ENCODE assay signal across 17 cellular contexts in genomic region chr2:60472026-60472425, GRCh38.
DNase-seq lines count a peak whose midpoint lies in the region; ATAC-seq, FAIRE-seq and TF ChIP-seq lines count a peak whose summit lies in the region.
"Had no signal": no experiment of that assay in that cellular context is flagged by ENCODE, and none has a peak within 500 bp of the region (broad histone marks: within the 10 kb centered on the region; RNA-seq: fewer than 3 reads in every experiment).

No MANE protein-coding gene starts in this region.

- H3K36me3 ChIP-seq in colonic mucosa, result no peaks in the 10 kb centered on the region
- H3K36me3 ChIP-seq: SJCRH30 had no signal

- H3K9me3 Mint-ChIP-seq in stimulated activated memory B cell treated with anti-CD40 and anti-IgM and Interleukin-4, amounts not matched to agents 10 μg/mL and 1 μg/mL and 100 μg/mL, for 72 hours, result peaks cover 6% of the 10 kb centered on the region

- ATAC-seq in right cardiac atrium, result peak in 1 of 2 donors; percentile 67
- no peak for ATAC-seq in stimulated activated memory B cell treated with anti-CD40 and anti-IgM and Interleukin-4, amounts not matched to agents 10 μg/mL and 1 μg/mL and 100 μg/mL, for 72 hours
- no peak for ATAC-seq in GM21786 (IDR thresholded peaks at IDR 0.05; ENCODE audit: unreplicated experiment)

- no peaks in the 10 kb centered on the region for H3K27me3 ChIP-seq in colonic mucosa
- H3K27me3 ChIP-seq in right cardiac atrium (ENCODE audit: control insufficient read depth, insufficient read depth), result no peaks in the 10 kb centered on the region
- H3K27me3 ChIP-seq: SJCRH30 had no signal

- intact Hi-C loops in colonic mucosa (cut with DNase I), result no loop called here
- intact Hi-C loops in right cardiac atrium (cut with DNase I), result no loop called here

- TF ChIP-seq POLR2A in GM12891 (IDR thresholded peaks at IDR 0.05; ENCODE audit: low read depth, low read length), result no peak

- TF ChIP-seq CTCF in colonic mucosa (IDR thresholded peaks at IDR 0.05), result no peak

- WGBS in right cardiac atrium, result 50% methylated on average over 5 of the region's 5 CpGs

- H3K4me3 ChIP-seq in colonic mucosa (no peak overlapping the region), right cardiac atrium (ENCODE audit: low read length) (no peak overlapping the region)
- H3K4me3 ChIP-seq: SJCRH30 had no signal

- H3K36me3 Mint-ChIP-seq in stimulated activated memory B cell treated with anti-CD40 and anti-IgM and Interleukin-4, amounts not matched to agents 10 μg/mL and 1 μg/mL and 100 μg/mL, for 72 hours, result peaks cover 82% of the 10 kb centered on the region

- H3K4me3 Mint-ChIP-seq in stimulated activated memory B cell treated with anti-CD40 and anti-IgM and Interleukin-4, amounts not matched to agents 10 μg/mL and 1 μg/mL and 100 μg/mL, for 72 hours, result no peak overlapping the region

- H3K9me3 ChIP-seq in colonic mucosa (no peaks in the 10 kb centered on the region), right cardiac atrium (ENCODE audit: control insufficient read depth, low read length) (no peaks in the 10 kb centered on the region)
- H3K9me3 ChIP-seq: SJCRH30 had no signal

- no peak overlapping the region for H3K9ac ChIP-seq in colonic mucosa (ENCODE audit: low read depth in 2 of 2, low read length in 2 of 2)

- no peaks in the 10 kb centered on the region for H3K4me1 ChIP-seq in colonic mucosa
- peaks cover 4% of the 10 kb centered on the region for H3K4me1 ChIP-seq in right cardiac atrium (ENCODE audit: control insufficient read depth, insufficient read depth, low read length)

- peak; percentile 13 for FAIRE-seq in GM12891 (lab: Jason Lieb, UNC)
- FAIRE-seq: GM19239 had no signal

- DNase-seq in GM12891 (ENCODE audit: insufficient read length, low spot score), result no peak
- DNase-seq in colonic mucosa, result peak; percentile 12
- DNase-seq in right cardiac atrium, result peak; percentile 40 to 70 (median 69)
- no peak for DNase-seq in stimulated activated naive CD4-positive, alpha-beta T cell treated with Interleukin-2 at 50 U/mL for 16 hours (lab: John Stamatoyannopoulos, UW)
- no peak for DNase-seq in NCI-H2081 treated with DMSO at 0.1 percent for 48 hours (lab: John Stamatoyannopoulos, UW)
- DNase-seq: COR-L47, HCEC 1CT, NCI-H1105 treated with DMSO at 0.1 percent for 48 hours, NCI-H2029, NCI-H748 treated with DMSO at 0.1 percent for 48 hours, OCI-M1, RPMI8226, SJCRH30 had no signal

- peaks cover 88% of the 10 kb centered on the region for H3K4me1 Mint-ChIP-seq in stimulated activated memory B cell treated with anti-CD40 and anti-IgM and Interleukin-4, amounts not matched to agents 10 μg/mL and 1 μg/mL and 100 μg/mL, for 72 hours

- H3K27me3 Mint-ChIP-seq in stimulated activated memory B cell treated with anti-CD40 and anti-IgM and Interleukin-4, amounts not matched to agents 10 μg/mL and 1 μg/mL and 100 μg/mL, for 72 hours, result no peaks in the 10 kb centered on the region

- H3K27ac ChIP-seq in colonic mucosa (no peak overlapping the region), right cardiac atrium (ENCODE audit: low read length) (no peak overlapping the region)
- H3K27ac ChIP-seq: C4-2B, SJCRH30 had no signal

- H3K27ac Mint-ChIP-seq in stimulated activated memory B cell treated with anti-CD40 and anti-IgM and Interleukin-4, amounts not matched to agents 10 μg/mL and 1 μg/mL and 100 μg/mL, for 72 hours, result peak overlapping the region; percentile 72

TF ChIP-seq in GM12891, 5 proteins besides CTCF, POLR2A, EP300 and RAD21:
- TF ChIP-seq POU2F2 (IDR thresholded peaks at IDR 0.05; ENCODE audit: low read depth, low read length) (no peak), TAF1 (IDR thresholded peaks at IDR 0.05; ENCODE audit: low read depth, low read length) (no peak), POLR2AphosphoS5 (IDR thresholded peaks at IDR 0.05; ENCODE audit: low read depth, low read length) (no peak), PAX5 (IDR thresholded peaks at IDR 0.05; ENCODE audit: insufficient read depth, low read length, severe bottlenecking) (no peak), SPI1 (IDR thresholded peaks at IDR 0.05; ENCODE audit: low read depth, low read length) (no peak)

Comparison
In these comparisons a context has a peak if more than half of its experiments do, and no peak if none do; other contexts are left out.
1. DNase-seq: peak in colonic mucosa (single experiment) and right cardiac atrium (3 of 3); none in GM12891 (single experiment), stimulated activated naive CD4-positive, alpha-beta T cell treated with Interleukin-2 at 50 U/mL for 16 hours (single experiment) and NCI-H2081 treated with DMSO at 0.1 percent for 48 hours (single experiment).